24 cellular contexts compared by ENCODE assay signal in genomic region chr11:69027704-69028372, GRCh38. TPM values are rescaled to one million over a fixed set of nuclear protein-coding genes. Genes with fewer than 3 reads are reported as not detected.
DNase-seq lines count a peak whose midpoint lies in the region; ATAC-seq and TF ChIP-seq lines count a peak whose summit lies in the region.
"Had no signal": no experiment of that assay in that cellular context is flagged by ENCODE, and none has a peak within 500 bp of the region (broad histone marks: within the 10 kb centered on the region; RNA-seq: fewer than 3 reads in every experiment).

No MANE protein-coding gene starts in this region.

- no peak overlapping the region for H2AFZ ChIP-seq in IMR-90 (replicated peaks; ENCODE audit: low read length, poor library complexity)

- no peaks in the 10 kb centered on the region for H3K36me3 Mint-ChIP-seq in activated CD4-positive, alpha-beta memory T cell treated with anti-CD3 and anti-CD28 coated beads, Interleukin-2, amount 10 ng/mL, durations not matched to agents 7 days and 5 days (ENCODE audit: low read depth)
- H3K36me3 Mint-ChIP-seq: CD4-positive, CD25-positive, alpha-beta regulatory T cell had no signal

- H3K4me3 Mint-ChIP-seq in activated CD4-positive, alpha-beta memory T cell treated with anti-CD3 and anti-CD28 coated beads, Interleukin-2, amount 10 ng/mL, durations not matched to agents 7 days and 5 days, result no peak overlapping the region
- H3K4me3 Mint-ChIP-seq: activated naive CD4-positive, alpha-beta T cell treated with anti-CD3 and anti-CD28 coated beads for 36 hours; CD4-positive, CD25-positive, alpha-beta regulatory T cell had no signal

- no peak for TF ChIP-seq POLR2A in IMR-90 (IDR thresholded peaks at IDR 0.05; ENCODE audit: low read depth, low read length)

- BruUV-seq in IMR-90 (replicated peaks; lab: Mats Ljungman, UMichigan), result no TSS peak

- no peak overlapping the region for H3K14ac ChIP-seq in IMR-90 (replicated peaks; ENCODE audit: low read depth, low read length)

- no peaks in the 10 kb centered on the region for H3K9me1 ChIP-seq in IMR-90 (ENCODE audit: insufficient read depth, low read length)

- H4K8ac ChIP-seq in IMR-90 (ENCODE audit: low read depth in 2 of 2, low read length in 2 of 2), result no peak overlapping the region

- H3K9me3 Mint-ChIP-seq in activated CD4-positive, alpha-beta memory T cell treated with anti-CD3 and anti-CD28 coated beads, Interleukin-2, amount 10 ng/mL, durations not matched to agents 7 days and 5 days, result no peaks in the 10 kb centered on the region
- H3K9me3 Mint-ChIP-seq: activated naive CD4-positive, alpha-beta T cell treated with anti-CD3 and anti-CD28 coated beads for 36 hours; CD4-positive, CD25-positive, alpha-beta regulatory T cell had no signal

- H3K27me3 Mint-ChIP-seq in activated CD4-positive, alpha-beta memory T cell treated with anti-CD3 and anti-CD28 coated beads, Interleukin-2, amount 10 ng/mL, durations not matched to agents 7 days and 5 days, result peaks cover 4% of the 10 kb centered on the region

- H3K4ac ChIP-seq in IMR-90 (ENCODE audit: low read depth, low read length), result no peak overlapping the region

- no peak for TF ChIP-seq CTCF in IMR-90 (conservative IDR thresholded peaks at IDR 0.05; ENCODE audit: low read depth, low read length)
- TF ChIP-seq CTCF in omental fat pad (IDR thresholded peaks at IDR 0.05), result no peak

- H2BK5ac ChIP-seq in IMR-90 (ENCODE audit: low read depth, low read length, poor library complexity, severe bottlenecking), result no peak overlapping the region

- no peaks in the 10 kb centered on the region for H3K79me1 ChIP-seq in IMR-90 (ENCODE audit: low read depth in 1 of 2, low read length in 2 of 2)

- H3K18ac ChIP-seq in IMR-90 (ENCODE audit: low read depth, low read length), result no peak overlapping the region

- no peaks in the 10 kb centered on the region for H3K4me1 Mint-ChIP-seq in activated CD4-positive, alpha-beta memory T cell treated with anti-CD3 and anti-CD28 coated beads, Interleukin-2, amount 10 ng/mL, durations not matched to agents 7 days and 5 days
- H3K4me1 Mint-ChIP-seq: CD4-positive, CD25-positive, alpha-beta regulatory T cell had no signal

- peak; percentile 37; the same call in 1 of the 2 replicates for ATAC-seq in IMR-90 (ENCODE audit: low read depth)
- ATAC-seq in left lobe of liver, result peak; percentile 96
- ATAC-seq in omental fat pad (ENCODE audit: low FRiP score), result no peak
- no peak for ATAC-seq in HG03460 (IDR thresholded peaks at IDR 0.05; ENCODE audit: unreplicated experiment)

- DNase-seq in AML-193 (lab: John Stamatoyannopoulos, UW) (peak; percentile 71 to 86), IMR-90 (peak; percentile 31), SKM-1 treated with dmso at 0.1 percent for 144 hours (lab: John Stamatoyannopoulos, UW; ENCODE audit: unreplicated experiment) (peak; percentile 74), left lobe of liver (ENCODE audit: low spot score) (peak; percentile 84), SW480 (ENCODE audit: low spot score) (no peak), omental fat pad (ENCODE audit: low spot score) (no peak)
- DNase-seq in activated CD4-positive, alpha-beta memory T cell treated with anti-CD3 and anti-CD28 coated beads, Interleukin-2, amount 10 ng/mL, durations not matched to agents 7 days and 5 days, result no peak
- DNase-seq: ACHN; activated CD4-positive, alpha-beta T cell treated with anti-CD3 and anti-CD28 coated beads, Interleukin-2, amount 50 U/mL, for 48 hours; activated naive CD4-positive, alpha-beta T cell treated with anti-CD3 and anti-CD28 coated beads for 36 hours; CD4-positive, CD25-positive, alpha-beta regulatory T cell; cerebellar nuclear complex; effector CD4-positive, alpha-beta T cell; NCI-H187 treated with DMSO at 0.1 percent for 48 hours; NCI-H446 treated with DMSO at 0.1 percent for 48 hours; occipital lobe; T-helper 1 cell; testis had no signal

- 60% methylated on average over 2 of the region's 9 CpGs; no CpG with 5 or more reads in 1 of the 2 experiments for WGBS in IMR-90 (ENCODE audit: extremely low coverage in 2 of 2, insufficient read length in 1 of 2), 2 experiments

- no peak overlapping the region for H2BK15ac ChIP-seq in IMR-90 (ENCODE audit: low read depth, low read length)

- H3K27ac ChIP-seq in IMR-90 (ENCODE audit: insufficient read depth, low read length), result no peak overlapping the region
- H3K27ac ChIP-seq: ascending aorta, esophagus muscularis mucosa, right atrium auricular region, testis, VCaP had no signal

- CTCF ChIA-PET in IMR-90 (lab: Yijun Ruan, JAX), result no interaction called here
- CTCF ChIA-PET in activated CD4-positive, alpha-beta memory T cell treated with anti-CD3 and anti-CD28 coated beads, Interleukin-2, amount 10 ng/mL, durations not matched to agents 7 days and 5 days (lab: Charles Lee), result no interaction called here

- no peak overlapping the region for H2BK120ac ChIP-seq in IMR-90 (ENCODE audit: low read depth, low read length)

- H3K9ac ChIP-seq in IMR-90 (ENCODE audit: low read depth, low read length), result no peak overlapping the region

- no peak overlapping the region for H2AK9ac ChIP-seq in IMR-90 (replicated peaks; ENCODE audit: low read depth, low read length, poor library complexity)

- dilution Hi-C loops in IMR-90 (cut with HindIII; ENCODE audit: low sequenced_read_pairs, unreplicated experiment), result no loop called here

- TF ChIP-seq RAD21 in IMR-90 (IDR thresholded peaks at IDR 0.05; ENCODE audit: low read length), result no peak

- H2BK20ac ChIP-seq in IMR-90 (ENCODE audit: low read depth, low read length), result no peak overlapping the region

- H3K4me3 ChIP-seq in IMR-90 (ENCODE audit: insufficient read depth, low read depth, low read length), result no peak overlapping the region
- H3K4me3 ChIP-seq: ascending aorta, esophagus muscularis mucosa, right atrium auricular region, testis had no signal

- POLR2A ChIA-PET in IMR-90 (lab: Charles Lee; ENCODE audit: unreplicated experiment), result no interaction called here
- POLR2A ChIA-PET in activated CD4-positive, alpha-beta memory T cell treated with anti-CD3 and anti-CD28 coated beads, Interleukin-2, amount 10 ng/mL, durations not matched to agents 7 days and 5 days (lab: Charles Lee), result no interaction called here

- H3K27me3 ChIP-seq in IMR-90 (ENCODE audit: control insufficient read depth, insufficient read depth, low read length), result peaks cover 2% of the 10 kb centered on the region; the same call in 1 of the 2 replicates
- H3K27me3 ChIP-seq: ascending aorta, esophagus muscularis mucosa, right atrium auricular region, testis had no signal

- H4K91ac ChIP-seq in IMR-90 (ENCODE audit: insufficient read depth, low read depth, low read length), result no peak overlapping the region

- H3K4me1 ChIP-seq in IMR-90 (ENCODE audit: control insufficient read depth, insufficient read depth, low read length), result no peaks in the 10 kb centered on the region
- H3K4me1 ChIP-seq: ascending aorta, esophagus muscularis mucosa, right atrium auricular region, testis had no signal

- no peaks in the 10 kb centered on the region for H4K20me1 ChIP-seq in IMR-90 (ENCODE audit: insufficient read depth, low read length)

- in situ Hi-C loops in IMR-90 (cut with MboI; ENCODE audit: low sequenced_read_pairs), result no loop called here

- no peaks in the 10 kb centered on the region for H3K9me3 ChIP-seq in IMR-90 (ENCODE audit: control insufficient read depth, insufficient read depth, low read length)
- H3K9me3 ChIP-seq: ascending aorta, esophagus muscularis mucosa, right atrium auricular region, testis had no signal

- no peak overlapping the region for H4K5ac ChIP-seq in IMR-90 (ENCODE audit: low read depth, low read length)

- no peak overlapping the region for H3K4me2 ChIP-seq in IMR-90 (ENCODE audit: low read depth, low read length)

- no peak overlapping the region for H3K56ac ChIP-seq in IMR-90 (ENCODE audit: extremely low read depth, insufficient read depth, low read length)

- no peak overlapping the region for H3K27ac Mint-ChIP-seq in activated CD4-positive, alpha-beta memory T cell treated with anti-CD3 and anti-CD28 coated beads, Interleukin-2, amount 10 ng/mL, durations not matched to agents 7 days and 5 days
- H3K27ac Mint-ChIP-seq: activated naive CD4-positive, alpha-beta T cell treated with anti-CD3 and anti-CD28 coated beads for 36 hours; CD4-positive, CD25-positive, alpha-beta regulatory T cell had no signal

- H3K23ac ChIP-seq in IMR-90 (ENCODE audit: low read depth, low read length), result no peak overlapping the region

- no peaks in the 10 kb centered on the region for H3K36me3 ChIP-seq in IMR-90 (ENCODE audit: control insufficient read depth, insufficient read depth, low read length)
- H3K36me3 ChIP-seq: ascending aorta, esophagus muscularis mucosa, right atrium auricular region had no signal

- no peak overlapping the region for H2AK5ac ChIP-seq in IMR-90 (ENCODE audit: low read depth, low read length)

- intact Hi-C loops in IMR-90 (cut with micrococcal nuclease), result no loop called here

TF ChIP-seq in IMR-90, 13 proteins besides CTCF, POLR2A, EP300 and RAD21:
- no peak for TF ChIP-seq BHLHE40 (IDR thresholded peaks at IDR 0.05; ENCODE audit: low read depth, low read length)
- TF ChIP-seq CEBPB (IDR thresholded peaks at IDR 0.05; ENCODE audit: low read depth, low read length), result peak; percentile 38; the same call in 1 of the 2 replicates

RNA-seq across cellular contexts. Expression of gene MRGPRF, which starts 14.8 kb away (rescaled TPM):
- total RNA-seq in IMR-90 (2012; rRNA removed) (5.8 and 6.3 TPM in 2 replicates), left lobe of liver (3.4 TPM), omental fat pad (10 to 100 TPM; 27.8 to 59.4 (median 54.5) TPM)
- polyA plus RNA-seq in IMR-90 (2012; rRNA removed), result 27.3 and 28.8 TPM in 2 replicates
- polyA plus RNA-seq in IMR-90 (2012; cell fraction: cytosol; rRNA removed), result 27.9 and 54.6 TPM in 2 replicates
- polyA plus RNA-seq in IMR-90 (2012; cell fraction: nucleus; rRNA removed; ENCODE audit: low replicate concordance), result 17.5 and 36.2 TPM in 2 replicates
- not detected for total RNA-seq in activated CD4-positive, alpha-beta memory T cell treated with anti-CD3 and anti-CD28 coated beads, Interleukin-2, amount 10 ng/mL, durations not matched to agents 7 days and 5 days
- total RNA-seq: activated naive CD4-positive, alpha-beta T cell treated with anti-CD3 and anti-CD28 coated beads for 36 hours; CD4-positive, CD25-positive, alpha-beta regulatory T cell had no signal
- polyA plus RNA-seq: CD4-positive, CD25-positive, alpha-beta regulatory T cell had no signal

RNA-seq across cellular contexts. Expression of gene TPCN2, which starts 20.9 kb away (rescaled TPM):
- total RNA-seq in IMR-90 (2012; rRNA removed) (3.1 and 3.4 TPM in 2 replicates), left lobe of liver (35.0 TPM), omental fat pad (10 to 100 TPM; 11.8 to 23.3 (median 15.4) TPM)
- 6.9 and 8.0 TPM in 2 replicates for polyA plus RNA-seq in IMR-90 (2012; rRNA removed)
- 5.9 and 7.4 TPM in 2 replicates for polyA plus RNA-seq in IMR-90 (2012; cell fraction: cytosol; rRNA removed)
- polyA plus RNA-seq in IMR-90 (2012; cell fraction: nucleus; rRNA removed; ENCODE audit: low replicate concordance), result 41.5 and 56.5 TPM in 2 replicates
- total RNA-seq in activated CD4-positive, alpha-beta memory T cell treated with anti-CD3 and anti-CD28 coated beads, Interleukin-2, amount 10 ng/mL, durations not matched to agents 7 days and 5 days, result 10 to 100 TPM; 25.8 to 26.0 TPM

RNA-seq across cellular contexts. Expression of gene MRGPRD, which starts 47.1 kb away (rescaled TPM):
- total RNA-seq in IMR-90 (2012; rRNA removed), result not detected in 2 replicates
- polyA plus RNA-seq in IMR-90 (2012; rRNA removed), result not detected in 2 replicates
- not detected in 2 replicates for polyA plus RNA-seq in IMR-90 (2012; cell fraction: cytosol; rRNA removed)
- not detected in 2 replicates for polyA plus RNA-seq in IMR-90 (2012; cell fraction: nucleus; rRNA removed; ENCODE audit: low replicate concordance)
- total RNA-seq in left lobe of liver, result not detected
- total RNA-seq in activated CD4-positive, alpha-beta memory T cell treated with anti-CD3 and anti-CD28 coated beads, Interleukin-2, amount 10 ng/mL, durations not matched to agents 7 days and 5 days, result not detected
- total RNA-seq in omental fat pad, result not detected
- total RNA-seq: activated naive CD4-positive, alpha-beta T cell treated with anti-CD3 and anti-CD28 coated beads for 36 hours; ascending aorta; CD4-positive, CD25-positive, alpha-beta regulatory T cell; lower leg skin; occipital lobe; right atrium auricular region; testis had no signal

Comparison
In these comparisons a context has a peak if more than half of its experiments do, and no peak if none do; other contexts are left out.
1. DNase-seq: peak in AML-193 (2 of 2), IMR-90 (single experiment), SKM-1 treated with dmso at 0.1 percent for 144 hours (single experiment) and left lobe of liver (single experiment); none in SW480 (single experiment), activated CD4-positive, alpha-beta memory T cell treated with anti-CD3 and anti-CD28 coated beads, Interleukin-2, amount 10 ng/mL, durations not matched to agents 7 days and 5 days (single experiment) and omental fat pad (single experiment).
2. ATAC-seq: peak in IMR-90 (single experiment) and left lobe of liver (single experiment); none in omental fat pad (single experiment) and HG03460 (single experiment).